Comparison of ENCODE assay signal across 1 cellular context in genomic region chr6:138226701-138227315, GRCh38.
TF ChIP-seq lines count a peak whose summit lies in the region.

No MANE protein-coding gene starts in this region.

TF ChIP-seq in WTC11, 78 proteins besides CTCF, POLR2A, EP300 and RAD21 (continued from another document):
- TF ChIP-seq, protein P1, sequence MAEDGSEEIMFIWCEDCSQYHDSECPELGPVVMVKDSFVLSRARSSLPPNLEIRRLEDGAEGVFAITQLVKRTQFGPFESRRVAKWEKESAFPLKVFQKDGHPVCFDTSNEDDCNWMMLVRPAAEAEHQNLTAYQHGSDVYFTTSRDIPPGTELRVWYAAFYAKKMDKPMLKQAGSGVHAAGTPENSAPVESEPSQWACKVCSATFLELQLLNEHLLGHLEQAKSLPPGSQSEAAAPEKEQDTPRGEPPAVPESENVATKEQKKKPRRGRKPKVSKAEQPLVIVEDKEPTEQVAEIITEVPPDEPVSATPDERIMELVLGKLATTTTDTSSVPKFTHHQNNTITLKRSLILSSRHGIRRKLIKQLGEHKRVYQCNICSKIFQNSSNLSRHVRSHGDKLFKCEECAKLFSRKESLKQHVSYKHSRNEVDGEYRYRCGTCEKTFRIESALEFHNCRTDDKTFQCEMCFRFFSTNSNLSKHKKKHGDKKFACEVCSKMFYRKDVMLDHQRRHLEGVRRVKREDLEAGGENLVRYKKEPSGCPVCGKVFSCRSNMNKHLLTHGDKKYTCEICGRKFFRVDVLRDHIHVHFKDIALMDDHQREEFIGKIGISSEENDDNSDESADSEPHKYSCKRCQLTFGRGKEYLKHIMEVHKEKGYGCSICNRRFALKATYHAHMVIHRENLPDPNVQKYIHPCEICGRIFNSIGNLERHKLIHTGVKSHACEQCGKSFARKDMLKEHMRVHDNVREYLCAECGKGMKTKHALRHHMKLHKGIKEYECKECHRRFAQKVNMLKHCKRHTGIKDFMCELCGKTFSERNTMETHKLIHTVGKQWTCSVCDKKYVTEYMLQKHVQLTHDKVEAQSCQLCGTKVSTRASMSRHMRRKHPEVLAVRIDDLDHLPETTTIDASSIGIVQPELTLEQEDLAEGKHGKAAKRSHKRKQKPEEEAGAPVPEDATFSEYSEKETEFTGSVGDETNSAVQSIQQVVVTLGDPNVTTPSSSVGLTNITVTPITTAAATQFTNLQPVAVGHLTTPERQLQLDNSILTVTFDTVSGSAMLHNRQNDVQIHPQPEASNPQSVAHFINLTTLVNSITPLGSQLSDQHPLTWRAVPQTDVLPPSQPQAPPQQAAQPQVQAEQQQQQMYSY (CRISPR knock-in tag; IDR thresholded peaks at IDR 0.05) = no peak
- no peak for TF ChIP-seq FOXP4 (CRISPR knock-in tag; IDR thresholded peaks at IDR 0.05)
- TF ChIP-seq SP1 (CRISPR knock-in tag; conservative IDR thresholded peaks at IDR 0.05) = no peak
- no peak for TF ChIP-seq ZNF121 (CRISPR knock-in tag; IDR thresholded peaks at IDR 0.05)
